In genomic region chr10:113869789-113870188, GRCh38 we compare ENCODE assay signal across 28 cellular contexts.
"Had no signal": no experiment of that assay in that cellular context is flagged by ENCODE, and none has a peak within 500 bp of the region (broad histone marks: within the 10 kb centered on the region; RNA-seq: fewer than 3 reads in every experiment).

No MANE protein-coding gene starts in this region.

- ATAC-seq: natural killer cell; psoas muscle; right cardiac atrium; sciatic nerve; stimulated activated memory B cell treated with anti-CD40 and anti-IgM and Interleukin-4, amounts not matched to agents 10 μg/mL and 1 μg/mL and 100 μg/mL, for 72 hours; stimulated activated naive CD8-positive, alpha-beta T cell treated with anti-CD3 and anti-CD28 coated beads, Interleukin-15, amount 100 ng/mL, for 72 hours; stimulated activated naive CD8-positive, alpha-beta T cell treated with anti-CD3 and anti-CD28 coated beads, Interleukin-15, Interleukin-2, amounts not matched to agents 100 U/mL and 50 U/mL, for 24 hours; upper lobe of right lung had no signal

- H2AFZ ChIP-seq: neural progenitor cell, parathyroid adenoma had no signal

- H3K4me1 ChIP-seq: neural progenitor cell, parathyroid adenoma, suprapubic skin, testis, tibial artery, upper lobe of right lung, uterus had no signal

- H3K9me3 ChIP-seq: ovary, testis, upper lobe of right lung, uterus had no signal

- DNase-seq: natural killer cell; occipital lobe; ovary; posterior cingulate gyrus; psoas muscle; right cardiac atrium; spleen; stimulated activated CD4-positive, alpha-beta T cell treated with anti-CD3 and anti-CD28 coated beads, Interleukin-12 subunit alpha, Interleukin-12 subunit beta, amount 100 ng/mL, for 4 hours; stimulated activated CD4-positive, alpha-beta T cell treated with anti-CD3 and anti-CD28 coated beads, Interleukin-1b, Interleukin-23, amount 100 ng/mL, for 48 hours; stimulated activated CD4-positive, alpha-beta T cell treated with anti-CD3 and anti-CD28 coated beads, Interleukin-4, amount 100 ng/mL, for 1 hour; stimulated activated CD4-positive, alpha-beta T cell treated with anti-CD3 and anti-CD28 coated beads, Interleukin-4, amount 100 ng/mL, for 4 hours; stimulated activated CD8-positive, alpha-beta memory T cell treated with anti-CD3 and anti-CD28 coated beads, Interleukin-4, amount 100 ng/mL, for 48 hours; stimulated activated naive CD4-positive, alpha-beta T cell; stimulated activated naive CD8-positive, alpha-beta T cell treated with anti-CD3 and anti-CD28 coated beads, Interleukin-15, amount 100 ng/mL, for 72 hours; stimulated activated naive CD8-positive, alpha-beta T cell treated with anti-CD3 and anti-CD28 coated beads, Interleukin-15, Interleukin-2, amounts not matched to agents 100 U/mL and 50 U/mL, for 24 hours; substantia nigra; testis; tibial artery; transverse colon; upper lobe of right lung; uterus had no signal

- H3K27ac ChIP-seq: neural progenitor cell, ovary, parathyroid adenoma, psoas muscle, skin epidermis, spleen, suprapubic skin, testis, tibial artery, transverse colon, upper lobe of right lung, uterus had no signal

- H3K4me2 ChIP-seq: neural progenitor cell, smooth muscle cell had no signal

- H3K9ac ChIP-seq: neural progenitor cell, parathyroid adenoma had no signal

- H3K4me3 ChIP-seq: neural progenitor cell, ovary, psoas muscle, skin epidermis, smooth muscle cell, spleen, suprapubic skin, testis, tibial artery, transverse colon, upper lobe of right lung, uterus had no signal

- H3K36me3 ChIP-seq: neural progenitor cell, ovary, suprapubic skin, tibial artery, upper lobe of right lung, uterus had no signal

- H3K27me3 ChIP-seq: neural progenitor cell, ovary, spleen, suprapubic skin, testis, tibial artery, transverse colon, upper lobe of right lung, uterus had no signal
